In the genomic region with DNA sequence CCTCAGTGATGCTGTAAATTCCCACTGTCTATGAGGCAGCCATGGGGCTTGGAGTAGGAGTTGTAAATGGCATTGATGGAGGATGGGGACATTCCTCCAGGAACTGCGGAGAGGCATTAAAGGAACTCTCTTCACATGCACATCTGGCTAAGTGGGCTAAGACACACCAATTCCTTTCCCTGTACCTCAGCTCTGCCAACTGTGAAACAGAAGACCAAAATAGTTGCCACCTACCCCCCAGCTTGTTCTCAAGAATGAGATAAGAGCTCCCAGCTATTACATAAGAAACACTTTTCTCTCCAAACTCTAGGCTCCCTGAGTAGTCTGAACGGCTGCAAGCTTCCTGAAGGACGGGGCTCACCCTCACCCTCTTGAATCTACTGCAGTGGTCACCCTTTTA, we compare ENCODE assay signal across 24 cellular contexts.
"Had no signal": no experiment of that assay in that cellular context is flagged by ENCODE, and none has a peak within 500 bp of the region (broad histone marks: within the 10 kb centered on the region; RNA-seq: fewer than 3 reads in every experiment).

No MANE protein-coding gene starts in this region.

- H3K36me3 ChIP-seq: cardiac muscle cell, neutrophil, suprapubic skin, transverse colon had no signal

- DNase-seq: activated B cell treated with CpG ODN at 0.5 μM for 24 hours; activated CD4-positive, alpha-beta T cell treated with anti-CD3 and anti-CD28 coated beads for 36 hours; activated CD4-positive, alpha-beta T cell treated with anti-CD3 and anti-CD28 coated beads, Interleukin-2, amount 50 U/mL, for 48 hours; activated effector memory CD4-positive, alpha-beta T cell treated with Interleukin-2 at 50 U/mL for 16 hours; activated naive CD4-positive, alpha-beta T cell treated with anti-CD3 and anti-CD28 coated beads for 36 hours; activated naive CD8-positive, alpha-beta T cell treated with anti-CD3 and anti-CD28 coated beads, Interleukin-2, amount 10 ng/mL, durations not matched to agents 7 days and 5 days; activated T-cell treated with anti-CD3 and anti-CD28 coated beads, Interleukin-2, amount 50 U/mL, for 48 hours; amniotic stem cell; effector CD8-positive, alpha-beta T cell; erythroblast; foreskin fibroblast; natural killer cell; small intestine; stimulated activated CD4-positive, alpha-beta T cell treated with anti-CD3 and anti-CD28 coated beads, Interleukin-2, amount 100 ng/mL, for 24 hours; stimulated activated naive CD8-positive, alpha-beta T cell treated with anti-CD3 and anti-CD28 coated beads, Interleukin-15, amount 100 ng/mL, for 72 hours; T-helper 9 cell; transverse colon had no signal

- FAIRE-seq: small intestine had no signal

- ATAC-seq: activated CD4-positive, alpha-beta T cell treated with anti-CD3 and anti-CD28 coated beads for 36 hours; left lobe of liver; natural killer cell; sciatic nerve; stimulated activated effector memory CD8-positive, alpha-beta T cell treated with anti-CD3 and anti-CD28 coated beads, Interleukin-12 subunit alpha, Interleukin-12 subunit beta, amount 100 ng/mL, for 72 hours; stimulated activated naive CD8-positive, alpha-beta T cell treated with anti-CD3 and anti-CD28 coated beads, Interleukin-15, amount 100 ng/mL, for 72 hours had no signal

- H3K27ac ChIP-seq: cardiac muscle cell, neutrophil, suprapubic skin, transverse colon had no signal

- H3K9me3 ChIP-seq: neutrophil, suprapubic skin, transverse colon had no signal

- H3K27me3 ChIP-seq: cardiac muscle cell, suprapubic skin, transverse colon had no signal

- H3K4me3 ChIP-seq: cardiac muscle cell, lung, suprapubic skin, transverse colon had no signal
